ENCODE assay signal across 22 cellular contexts in the genomic region with DNA sequence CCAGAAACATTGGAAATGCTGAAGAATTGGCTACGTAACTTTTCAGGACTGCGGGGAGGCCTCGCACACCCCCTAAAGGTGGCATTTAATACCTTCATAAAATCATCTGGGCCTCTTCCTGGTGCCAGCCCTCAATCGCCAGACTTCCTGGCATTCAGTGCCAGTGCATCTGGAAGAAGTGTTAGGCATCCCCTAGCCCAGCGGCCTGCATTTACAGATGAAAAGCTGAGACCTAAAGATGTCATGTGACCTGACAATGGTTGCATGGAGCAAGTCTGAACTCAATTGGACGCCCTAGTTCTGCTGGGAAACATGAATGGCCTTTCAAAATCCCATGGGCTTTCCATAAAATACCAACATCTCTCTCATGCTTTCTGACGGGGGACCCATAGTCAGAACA.
DNase-seq lines count a peak whose midpoint lies in the region; ATAC-seq and TF ChIP-seq lines count a peak whose summit lies in the region.
"Had no signal": no experiment of that assay in that cellular context is flagged by ENCODE, and none has a peak within 500 bp of the region (broad histone marks: within the 10 kb centered on the region; RNA-seq: fewer than 3 reads in every experiment).

No MANE protein-coding gene starts in this region.

- no peaks in the 10 kb centered on the region for H3K9me3 ChIP-seq in Caco-2
- no peaks in the 10 kb centered on the region for H3K9me3 ChIP-seq in RWPE2 (ENCODE audit: severe bottlenecking)
- H3K9me3 ChIP-seq in CD4-positive, alpha-beta T cell (ENCODE audit: control insufficient read depth, low read length): no peaks in the 10 kb centered on the region
- H3K9me3 ChIP-seq: BE2C had no signal

- H3K4me1 Mint-ChIP-seq in Caco-2 (ENCODE audit: low read depth, unreplicated experiment): peaks cover 27% of the 10 kb centered on the region
- no peaks in the 10 kb centered on the region for H3K4me1 Mint-ChIP-seq in CD4-positive, alpha-beta T cell (ENCODE audit: low read depth)
- no peaks in the 10 kb centered on the region for H3K4me1 Mint-ChIP-seq in activated T-helper 2 cell treated with anti-CD3 and anti-CD28 coated beads, Interferon-gamma antibody, Interleukin-2, Interleukin-4, amounts not matched to agents 10 μg/mL and 5 μg/mL and 100 μg/mL, durations not matched to agents 14 hours and 24 hours and 36 hours (ENCODE audit: low read depth)
- H3K4me1 Mint-ChIP-seq: CD14-positive monocyte had no signal

- H3K36me3 Mint-ChIP-seq in Caco-2 (ENCODE audit: insufficient read depth, unreplicated experiment): peaks cover 14% of the 10 kb centered on the region
- no peaks in the 10 kb centered on the region for H3K36me3 Mint-ChIP-seq in CD4-positive, alpha-beta T cell (ENCODE audit: low read depth)
- H3K36me3 Mint-ChIP-seq in activated T-helper 2 cell treated with anti-CD3 and anti-CD28 coated beads, Interferon-gamma antibody, Interleukin-2, Interleukin-4, amounts not matched to agents 10 μg/mL and 5 μg/mL and 100 μg/mL, durations not matched to agents 14 hours and 24 hours and 36 hours (ENCODE audit: low read depth): no peaks in the 10 kb centered on the region
- H3K36me3 Mint-ChIP-seq: CD14-positive monocyte; CD4-positive, CD25-positive, alpha-beta regulatory T cell; CD8-positive, alpha-beta T cell had no signal

- POLR2A ChIA-PET in Caco-2 (lab: Charles Lee): no interaction called here
- POLR2A ChIA-PET in CD4-positive, alpha-beta T cell (lab: Charles Lee): no interaction called here

- H3K27ac ChIP-seq in RWPE2 (ENCODE audit: poor library complexity, severe bottlenecking): no peak overlapping the region
- no peak overlapping the region for H3K27ac ChIP-seq in CD4-positive, alpha-beta T cell (ENCODE audit: low read depth, low read length)
- H3K27ac ChIP-seq: BLaER1 had no signal

- H3K36me3 ChIP-seq in Caco-2 (ENCODE audit: control insufficient read depth, insufficient read depth, low read length) (no peaks in the 10 kb centered on the region), RWPE2 (ENCODE audit: low read depth) (no peaks in the 10 kb centered on the region)
- H3K36me3 ChIP-seq: BE2C, BLaER1 had no signal

- H3K27ac Mint-ChIP-seq in Caco-2 (ENCODE audit: unreplicated experiment): peak overlapping the region; percentile 51
- no peak overlapping the region for H3K27ac Mint-ChIP-seq in CD4-positive, alpha-beta T cell
- no peak overlapping the region for H3K27ac Mint-ChIP-seq in activated T-helper 2 cell treated with anti-CD3 and anti-CD28 coated beads, Interferon-gamma antibody, Interleukin-2, Interleukin-4, amounts not matched to agents 10 μg/mL and 5 μg/mL and 100 μg/mL, durations not matched to agents 14 hours and 24 hours and 36 hours
- H3K27ac Mint-ChIP-seq: CD14-positive monocyte; CD4-positive, CD25-positive, alpha-beta regulatory T cell; CD8-positive, alpha-beta T cell had no signal

- BruUV-seq in Caco-2 (replicated peaks; lab: Mats Ljungman, UMichigan): no TSS peak

- no peak for ATAC-seq in RWPE2 (ENCODE audit: low read depth)
- ATAC-seq in CD4-positive, alpha-beta T cell (ENCODE audit: poor library complexity): no peak
- ATAC-seq: CD8-positive, alpha-beta T cell; GM12878 had no signal

- DNase-seq in Caco-2 (no peak), RWPE2 (ENCODE audit: low spot score) (peak; percentile 17), mesenteric fat pad (ENCODE audit: low spot score) (peak; percentile 35), hypothalamus (lab: John Stamatoyannopoulos, UW) (no peak)
- DNase-seq in CD4-positive, alpha-beta T cell: no peak
- no peak for DNase-seq in activated T-helper 2 cell treated with anti-CD3 and anti-CD28 coated beads, Interferon-gamma antibody, Interleukin-2, Interleukin-4, amounts not matched to agents 10 μg/mL and 5 μg/mL and 100 μg/mL, durations not matched to agents 14 hours and 24 hours and 36 hours (ENCODE audit: low spot score)
- DNase-seq: 8988T; ACHN; BE2C; C1 segment of cervical spinal cord; CD4-positive, CD25-positive, alpha-beta regulatory T cell; CD8-positive, alpha-beta T cell; DMS 273 treated with DMSO at 0.1 percent for 48 hours; DMS153; DMS53; DMS79; DND-41; EL; GDM1 had no signal

- no peaks in the 10 kb centered on the region for H3K9me3 Mint-ChIP-seq in Caco-2 (ENCODE audit: unreplicated experiment)
- no peaks in the 10 kb centered on the region for H3K9me3 Mint-ChIP-seq in CD4-positive, alpha-beta T cell
- H3K9me3 Mint-ChIP-seq in activated T-helper 2 cell treated with anti-CD3 and anti-CD28 coated beads, Interferon-gamma antibody, Interleukin-2, Interleukin-4, amounts not matched to agents 10 μg/mL and 5 μg/mL and 100 μg/mL, durations not matched to agents 14 hours and 24 hours and 36 hours: no peaks in the 10 kb centered on the region
- H3K9me3 Mint-ChIP-seq: CD14-positive monocyte; CD8-positive, alpha-beta T cell had no signal

- H3K4me1 ChIP-seq in Caco-2 (peaks cover 15% of the 10 kb centered on the region), RWPE2 (ENCODE audit: insufficient read depth, poor library complexity, severe bottlenecking) (peaks cover 41% of the 10 kb centered on the region)
- H3K4me1 ChIP-seq: BE2C, BLaER1 had no signal

- intact Hi-C loops in Caco-2 (cut with micrococcal nuclease; ENCODE audit: unreplicated experiment): no loop called here
- intact Hi-C loops in CD4-positive, alpha-beta T cell (cut with DNase I, micrococcal nuclease): no loop called here
- intact Hi-C loops in activated T-helper 2 cell treated with anti-CD3 and anti-CD28 coated beads, Interferon-gamma antibody, Interleukin-2, Interleukin-4, amounts not matched to agents 10 μg/mL and 5 μg/mL and 100 μg/mL, durations not matched to agents 14 hours and 24 hours and 36 hours (cut with micrococcal nuclease): no loop called here

- H3K27me3 ChIP-seq in Caco-2 (replicated peaks; ENCODE audit: control insufficient read depth, insufficient read depth, low read length) (no peaks in the 10 kb centered on the region), RWPE2 (ENCODE audit: insufficient read depth, poor library complexity, severe bottlenecking) (no peaks in the 10 kb centered on the region)
- H3K27me3 ChIP-seq in CD4-positive, alpha-beta T cell (ENCODE audit: control insufficient read depth, insufficient read depth, low read length): no peaks in the 10 kb centered on the region
- H3K27me3 ChIP-seq: BE2C, BLaER1 had no signal

- H3K4me3 ChIP-seq in Caco-2 (ENCODE audit: low read depth, low read length): no peak overlapping the region
- no peak overlapping the region for H3K4me3 ChIP-seq in RWPE2 (ENCODE audit: severe bottlenecking)
- H3K4me3 ChIP-seq: BLaER1, GM12878 had no signal

- no peak for TF ChIP-seq CTCF in Caco-2 (IDR thresholded peaks at IDR 0.05; ENCODE audit: insufficient read depth in 1 of 2, low read depth in 1 of 2, low read length in 1 of 2, severe bottlenecking in 1 of 2, unreplicated experiment in 1 of 2)
- TF ChIP-seq CTCF in RWPE2 (IDR thresholded peaks at IDR 0.05; ENCODE audit: poor library complexity, severe bottlenecking): no peak
- TF ChIP-seq CTCF in CD4-positive, alpha-beta T cell (IDR thresholded peaks at IDR 0.05): no peak

- CTCF ChIA-PET in Caco-2 (lab: Charles Lee): interaction anchor here (0.6 kb wide), 1 partner anchor 141 kb away, joined by 3 read pairs; no protein-coding TSS in a partner anchor
- CTCF ChIA-PET in CD4-positive, alpha-beta T cell (lab: Charles Lee): no interaction called here

- H3K27me3 Mint-ChIP-seq in Caco-2 (ENCODE audit: insufficient read depth, unreplicated experiment): no peaks in the 10 kb centered on the region
- H3K27me3 Mint-ChIP-seq in CD4-positive, alpha-beta T cell: peaks cover 17% of the 10 kb centered on the region
- no peaks in the 10 kb centered on the region for H3K27me3 Mint-ChIP-seq in activated T-helper 2 cell treated with anti-CD3 and anti-CD28 coated beads, Interferon-gamma antibody, Interleukin-2, Interleukin-4, amounts not matched to agents 10 μg/mL and 5 μg/mL and 100 μg/mL, durations not matched to agents 14 hours and 24 hours and 36 hours (ENCODE audit: low read depth)

- no peak overlapping the region for H3K4me3 Mint-ChIP-seq in Caco-2 (ENCODE audit: unreplicated experiment)
- no peak overlapping the region for H3K4me3 Mint-ChIP-seq in CD4-positive, alpha-beta T cell
- H3K4me3 Mint-ChIP-seq in activated T-helper 2 cell treated with anti-CD3 and anti-CD28 coated beads, Interferon-gamma antibody, Interleukin-2, Interleukin-4, amounts not matched to agents 10 μg/mL and 5 μg/mL and 100 μg/mL, durations not matched to agents 14 hours and 24 hours and 36 hours (ENCODE audit: low read depth): no peak overlapping the region
- H3K4me3 Mint-ChIP-seq: CD14-positive monocyte; CD4-positive, CD25-positive, alpha-beta regulatory T cell; CD8-positive, alpha-beta T cell had no signal

Comparison
In these comparisons a context has a peak if more than half of its experiments do, and no peak if none do; other contexts are left out.
1. DNase-seq: peak in RWPE2 (single experiment) and mesenteric fat pad (single experiment); none in Caco-2 (0 of 2), CD4-positive, alpha-beta T cell (0 of 10), hypothalamus (0 of 51) and activated T-helper 2 cell treated with anti-CD3 and anti-CD28 coated beads, Interferon-gamma antibody, Interleukin-2, Interleukin-4, amounts not matched to agents 10 μg/mL and 5 μg/mL and 100 μg/mL, durations not matched to agents 14 hours and 24 hours and 36 hours (single experiment).